7 cellular contexts compared by ENCODE assay signal in genomic region chr6:75318900-75319299, GRCh38.
"Had no signal": no experiment of that assay in that cellular context is flagged by ENCODE, and none has a peak within 500 bp of the region (broad histone marks: within the 10 kb centered on the region; RNA-seq: fewer than 3 reads in every experiment).

No MANE protein-coding gene starts in this region.

- ATAC-seq: HCT116, K562 had no signal

- H3K4me3 ChIP-seq: GM23248, HAP-1, K562 had no signal

- H3K36me3 ChIP-seq: HAP-1 had no signal

- H3K9me3 ChIP-seq: HAP-1 had no signal

- DNase-seq: GM23248, GOT3, H7, IMR-90 had no signal

- H3K4me1 ChIP-seq: HAP-1 had no signal

- H3K27ac ChIP-seq: GM23248 had no signal
